ENCODE assay signal across 1 cellular context in the genomic region with DNA sequence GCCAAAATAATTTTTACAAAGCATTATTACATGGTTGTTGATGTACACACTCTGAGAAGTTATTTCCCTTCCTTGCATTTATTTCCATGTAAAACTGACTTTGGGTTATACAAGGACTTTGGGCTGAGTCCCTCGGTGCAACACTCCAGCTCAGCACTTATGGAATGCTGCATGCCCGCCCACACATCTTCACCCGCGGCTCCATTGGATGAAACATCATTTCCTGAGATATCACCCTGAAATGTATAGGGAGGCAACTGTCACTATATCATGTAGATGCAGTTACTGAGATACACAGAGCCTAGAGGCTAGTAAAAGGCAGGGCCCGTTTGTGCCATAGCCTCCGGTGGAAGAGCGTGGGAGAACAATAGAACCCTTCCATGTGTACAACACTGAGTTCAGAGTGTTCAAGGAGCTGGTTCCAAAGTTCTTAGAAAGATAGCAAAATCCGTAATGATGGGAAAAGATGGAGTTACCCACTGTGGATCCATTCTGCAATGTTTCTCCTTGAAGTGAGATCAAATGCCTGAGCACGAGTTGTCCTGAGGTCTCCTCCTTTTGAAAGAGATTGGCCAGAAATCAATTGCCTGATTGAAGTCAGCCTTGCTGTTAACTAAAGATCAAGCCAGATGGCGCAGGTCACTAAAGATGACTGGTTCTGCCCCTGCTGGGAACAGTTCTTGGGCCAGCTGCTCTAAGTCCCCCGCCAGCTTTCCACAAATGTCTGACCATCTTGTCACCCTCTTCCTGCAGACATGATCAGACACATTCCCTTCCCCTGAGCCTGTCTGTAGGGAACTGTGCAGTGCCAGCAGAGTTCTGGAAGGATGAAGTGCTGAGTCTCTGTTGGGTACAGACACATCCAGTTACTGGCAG.
TF ChIP-seq lines count a peak whose summit lies in the region.

No MANE protein-coding gene starts in this region.

TF ChIP-seq in SK-N-SH, 30 proteins besides CTCF, POLR2A, EP300 and RAD21 (continued from another document):
- TF ChIP-seq REST (IDR thresholded peaks at IDR 0.05; ENCODE audit: low read depth, low read length) = no peak
